ENCODE assay signal across 9 cellular contexts in the genomic region with DNA sequence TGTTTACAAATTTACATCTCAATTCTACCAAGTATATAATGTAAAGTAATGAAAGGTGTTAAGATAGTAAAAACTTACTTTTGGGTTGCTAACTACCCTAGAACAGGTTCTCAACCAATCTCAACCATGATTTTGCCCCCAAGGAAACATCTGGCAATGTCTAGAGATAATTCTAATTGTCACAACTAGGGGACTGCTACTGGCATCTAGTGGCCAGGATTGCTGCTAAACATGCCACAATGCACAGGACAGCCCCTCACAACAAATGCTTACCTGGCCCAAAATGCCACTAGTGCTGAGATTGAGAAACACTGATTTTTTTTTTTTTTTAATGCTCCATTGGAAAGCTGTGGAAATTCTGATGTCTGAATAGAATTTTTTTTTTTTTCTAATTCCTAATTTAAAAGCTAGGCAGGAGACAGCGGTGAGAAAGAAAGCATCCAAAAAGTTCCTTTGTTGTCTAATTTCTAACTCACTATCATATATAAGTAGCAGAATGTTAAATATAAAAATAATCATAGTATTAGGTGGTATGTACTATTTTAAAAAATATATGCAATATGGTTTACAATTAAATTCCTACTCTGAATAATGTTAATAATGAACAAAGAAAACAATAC.
DNase-seq lines count a peak whose midpoint lies in the region; ATAC-seq and TF ChIP-seq lines count a peak whose summit lies in the region.
"Had no signal": no experiment of that assay in that cellular context is flagged by ENCODE, and none has a peak within 500 bp of the region (broad histone marks: within the 10 kb centered on the region; RNA-seq: fewer than 3 reads in every experiment).

No MANE protein-coding gene starts in this region.

- ATAC-seq in HG02642 (IDR thresholded peaks at IDR 0.05; ENCODE audit: poor library complexity, unreplicated experiment) (no peak), HG03457 (IDR thresholded peaks at IDR 0.05; ENCODE audit: unreplicated experiment) (no peak)

- no peaks in the 10 kb centered on the region for H3K9me2 ChIP-seq in neural cell (ENCODE audit: insufficient read depth, low read length)

- H3F3A ChIP-seq in neural cell (ENCODE audit: insufficient read depth, low read length, poor library complexity, severe bottlenecking): no peaks in the 10 kb centered on the region

- peak; percentile 76 for TF ChIP-seq RAD21 in neural cell (conservative IDR thresholded peaks at IDR 0.05)

- H2AFZ ChIP-seq in neural cell (ENCODE audit: low read depth, low read length): no peak overlapping the region

- no peak overlapping the region for H3K9ac ChIP-seq in neural cell (ENCODE audit: low read length)

- no peak overlapping the region for H3K27ac ChIP-seq in neural cell (ENCODE audit: low read length)
- H3K27ac ChIP-seq: adrenal gland had no signal

- no peaks in the 10 kb centered on the region for H3K9me3 ChIP-seq in neural cell (ENCODE audit: low read length)
- H3K9me3 ChIP-seq: adrenal gland had no signal

- POLR2A ChIA-PET in GM10248 (lab: Yijun Ruan, JAX): no interaction called here

- H3K36me3 ChIP-seq in neural cell (ENCODE audit: insufficient read depth, low read length): no peaks in the 10 kb centered on the region

- in situ Hi-C loops in astrocyte of the spinal cord (cut with HindIII; ENCODE audit: low sequenced_read_pairs): no loop called here

- TF ChIP-seq CTCF in GM10248 (IDR thresholded peaks at IDR 0.05; ENCODE audit: control extremely low read depth, extremely low read depth, low read depth, missing control alignments) (peak; percentile 45), astrocyte of the spinal cord (IDR thresholded peaks at IDR 0.05; ENCODE audit: low read depth, low read length) (peak; percentile 30), neural cell (IDR thresholded peaks at IDR 0.05; ENCODE audit: poor library complexity, severe bottlenecking) (peak; percentile 72)

- H3K79me2 ChIP-seq in neural cell (replicated peaks; ENCODE audit: insufficient read depth, low read length): no peaks in the 10 kb centered on the region

- TF ChIP-seq EP300 in neural cell (conservative IDR thresholded peaks at IDR 0.05; ENCODE audit: poor library complexity, severe bottlenecking): no peak

- H3K4me3 ChIP-seq in Jurkat, Clone E6-1 (ENCODE audit: low read length): no peak overlapping the region
- H3K4me3 ChIP-seq in astrocyte of the spinal cord (ENCODE audit: low read depth, low read length) (no peak overlapping the region), neural cell (ENCODE audit: low read length) (no peak overlapping the region)
- H3K4me3 ChIP-seq: adrenal gland had no signal

- CTCF ChIA-PET in GM10248 (lab: Yijun Ruan, JAX): interaction anchor here (1.7 kb wide), 1 partner anchor 10 kb away, joined by 4 read pairs; no protein-coding TSS in a partner anchor

- DNase-seq in GM10248 (ENCODE audit: extremely low spot score) (no peak), astrocyte of the spinal cord (ENCODE audit: low read depth, low spot score) (no peak), NCI-H1694 (lab: John Stamatoyannopoulos, UW) (no peak)
- peak; percentile 18 for DNase-seq in Jurkat, Clone E6-1 (ENCODE audit: low read depth, low spot score)
- DNase-seq: activated CD4-positive, alpha-beta T cell treated with anti-CD3 and anti-CD28 coated beads, Interleukin-2, amount 50 U/mL, for 48 hours; adrenal gland had no signal

- H3K4me2 ChIP-seq in neural cell (ENCODE audit: low read length): no peak overlapping the region

- H4K20me1 ChIP-seq in neural cell (ENCODE audit: insufficient read depth): no peaks in the 10 kb centered on the region

- no peaks in the 10 kb centered on the region for H3K27me3 ChIP-seq in neural cell (ENCODE audit: insufficient read depth, low read depth, low read length)
- H3K27me3 ChIP-seq: adrenal gland had no signal

TF ChIP-seq in neural cell, 6 proteins besides CTCF, POLR2A, EP300 and RAD21:
- TF ChIP-seq TAF1 (IDR thresholded peaks at IDR 0.05; ENCODE audit: low read depth) (no peak), MXI1 (conservative IDR thresholded peaks at IDR 0.05; ENCODE audit: poor library complexity, severe bottlenecking) (no peak), SMC3 (conservative IDR thresholded peaks at IDR 0.05; ENCODE audit: poor library complexity) (peak; percentile 71)
TF ChIP-seq in neural cell: peak in this region for 1.
